ENCODE assay signal across 11 cellular contexts in genomic region chr12:11729439-11730150, GRCh38.
DNase-seq lines count a peak whose midpoint lies in the region; ATAC-seq and TF ChIP-seq lines count a peak whose summit lies in the region.
"Had no signal": no experiment of that assay in that cellular context is flagged by ENCODE, and none has a peak within 500 bp of the region (broad histone marks: within the 10 kb centered on the region; RNA-seq: fewer than 3 reads in every experiment).

No MANE protein-coding gene starts in this region.

- peaks cover 31% of the 10 kb centered on the region for H3K79me1 ChIP-seq in mesenchymal stem cell (replicated peaks; ENCODE audit: low read length, poor library complexity, severe bottlenecking)

- H3K27me3 Mint-ChIP-seq in WTC11 (ENCODE audit: low read depth): no peaks in the 10 kb centered on the region

- CTCF ChIA-PET in WTC11 (lab: Charles Lee): no interaction called here

- H3K9ac ChIP-seq in BLaER1 (no peak overlapping the region), mesenchymal stem cell (ENCODE audit: low read length) (no peak overlapping the region)

- H4K20me1 ChIP-seq in BLaER1: peaks cover 43% of the 10 kb centered on the region

- H2BK12ac ChIP-seq in mesenchymal stem cell (ENCODE audit: low read length in 2 of 2): no peak overlapping the region

- H3K4me2 ChIP-seq in BLaER1 (peak overlapping the region; percentile 82), mesenchymal stem cell (ENCODE audit: low read length, poor library complexity, severe bottlenecking) (no peak overlapping the region)

- peak overlapping the region; percentile 21 for H2AK5ac ChIP-seq in mesenchymal stem cell (ENCODE audit: low read length, severe bottlenecking)

- no peak overlapping the region for H4K8ac ChIP-seq in mesenchymal stem cell (ENCODE audit: low read length)

- no peaks in the 10 kb centered on the region for H3K9me3 Mint-ChIP-seq in WTC11

- H3K36me3 Mint-ChIP-seq in WTC11: no peaks in the 10 kb centered on the region; the same call in 1 of the 2 replicates

- H3K9me3 ChIP-seq in BLaER1 (peaks cover 14% of the 10 kb centered on the region), mesenchymal stem cell (ENCODE audit: control insufficient read depth, low read length) (no peaks in the 10 kb centered on the region)
- H3K9me3 ChIP-seq: left ventricle myocardium inferior had no signal

- peak; percentile 36 for ATAC-seq in GM19023 (IDR thresholded peaks at IDR 0.05; ENCODE audit: unreplicated experiment)
- ATAC-seq in WTC11: no peak

- no peak overlapping the region for H3K18ac ChIP-seq in mesenchymal stem cell (ENCODE audit: low read depth in 1 of 2, low read length in 2 of 2)

- H3K27me3 ChIP-seq in BLaER1 (no peaks in the 10 kb centered on the region), mesenchymal stem cell (ENCODE audit: control insufficient read depth in 1 of 2, insufficient read depth in 1 of 2, low read length in 2 of 2) (no peaks in the 10 kb centered on the region)

- H4K91ac ChIP-seq in mesenchymal stem cell (ENCODE audit: low read length): no peak overlapping the region

- peak overlapping the region; percentile 14 for H2BK5ac ChIP-seq in mesenchymal stem cell (ENCODE audit: low read depth, low read length, poor library complexity, severe bottlenecking)

- peaks cover 79% of the 10 kb centered on the region for H3K4me1 ChIP-seq in BLaER1
- peaks cover 23% of the 10 kb centered on the region for H3K4me1 ChIP-seq in mesenchymal stem cell (ENCODE audit: control insufficient read depth, insufficient read depth, low read depth, low read length)

- H3K36me3 ChIP-seq in BLaER1: peaks cover 28% of the 10 kb centered on the region
- peaks cover 0 to 10% of the 10 kb centered on the region in 2 experiments for H3K36me3 ChIP-seq in mesenchymal stem cell (ENCODE audit: control insufficient read depth in 1 of 2, insufficient read depth in 2 of 2, low read depth in 1 of 2, low read length in 2 of 2)
- H3K36me3 ChIP-seq: left ventricle myocardium inferior had no signal

- H3K27ac Mint-ChIP-seq in WTC11: peak overlapping the region; percentile 61

- H3K14ac ChIP-seq in mesenchymal stem cell (ENCODE audit: low read length in 2 of 2): no peak overlapping the region

- POLR2A ChIA-PET in WTC11 (lab: Charles Lee): no interaction called here

- H3K27ac ChIP-seq in BLaER1 (peak overlapping the region; percentile 48), mesenchymal stem cell (ENCODE audit: low read length, poor library complexity, severe bottlenecking) (no peak overlapping the region)
- H3K27ac ChIP-seq: left ventricle myocardium inferior had no signal

- H3K4me3 ChIP-seq in BLaER1 (no peak overlapping the region), mesenchymal stem cell (ENCODE audit: insufficient read depth in 1 of 2, low read depth in 1 of 2, low read length in 2 of 2) (no peak overlapping the region)
- H3K4me3 ChIP-seq: left ventricle myocardium inferior had no signal

- H3K4me3 Mint-ChIP-seq in WTC11: no peak overlapping the region

- no peak overlapping the region for H2AFZ ChIP-seq in mesenchymal stem cell (ENCODE audit: low read depth, low read length)

- TF ChIP-seq CTCF in WTC11 (IDR thresholded peaks at IDR 0.05): no peak

- no peak overlapping the region for H2BK120ac ChIP-seq in mesenchymal stem cell (ENCODE audit: low read depth, low read length)

- H3K4me1 Mint-ChIP-seq in WTC11: peaks cover 50% of the 10 kb centered on the region

- no peak overlapping the region for H3K23ac ChIP-seq in mesenchymal stem cell (ENCODE audit: low read length in 2 of 2)

- DNase-seq in WTC11 (ENCODE audit: low spot score) (no peak), mesenchymal stem cell (no peak), DMS 273 (lab: John Stamatoyannopoulos, UW; ENCODE audit: unreplicated experiment) (no peak), DMS114 treated with DMSO at 0.1 percent for 48 hours (lab: John Stamatoyannopoulos, UW; ENCODE audit: unreplicated experiment) (no peak), Ammon's horn (ENCODE audit: low spot score) (no peak)
- DNase-seq in activated CD4-positive, CD25-positive, alpha-beta regulatory T cell treated with anti-CD3 and anti-CD28 coated beads, Interleukin-2, amount 50 U/mL, for 72 hours: no peak
- DNase-seq: left ventricle myocardium inferior; SIG-M5; stimulated activated CD4-positive, alpha-beta T cell treated with anti-CD3 and anti-CD28 coated beads, Interleukin-2, amount 100 ng/mL, for 48 hours had no signal

- H3K4ac ChIP-seq in mesenchymal stem cell (ENCODE audit: low read depth in 1 of 2, low read length in 2 of 2): no peak overlapping the region

- H2BK15ac ChIP-seq in mesenchymal stem cell (ENCODE audit: low read depth, poor library complexity, severe bottlenecking): no peak overlapping the region

- WGBS in mesenchymal stem cell: 98% methylated on average over 5 of the region's 7 CpGs

TF ChIP-seq in WTC11, 78 proteins besides CTCF, POLR2A, EP300 and RAD21:
- TF ChIP-seq ZMAT4 (CRISPR knock-in tag; IDR thresholded peaks at IDR 0.05) (no peak), NFE2L1 (CRISPR knock-in tag; IDR thresholded peaks at IDR 0.05) (no peak), EMX1 (CRISPR knock-in tag; IDR thresholded peaks at IDR 0.05) (no peak), ATF3 (CRISPR knock-in tag; conservative IDR thresholded peaks at IDR 0.05) (no peak), NFATC4 (CRISPR knock-in tag; IDR thresholded peaks at IDR 0.05) (no peak), FOXP4 (CRISPR knock-in tag; IDR thresholded peaks at IDR 0.05) (no peak), SP1 (CRISPR knock-in tag; conservative IDR thresholded peaks at IDR 0.05) (no peak)
